In the genomic region with DNA sequence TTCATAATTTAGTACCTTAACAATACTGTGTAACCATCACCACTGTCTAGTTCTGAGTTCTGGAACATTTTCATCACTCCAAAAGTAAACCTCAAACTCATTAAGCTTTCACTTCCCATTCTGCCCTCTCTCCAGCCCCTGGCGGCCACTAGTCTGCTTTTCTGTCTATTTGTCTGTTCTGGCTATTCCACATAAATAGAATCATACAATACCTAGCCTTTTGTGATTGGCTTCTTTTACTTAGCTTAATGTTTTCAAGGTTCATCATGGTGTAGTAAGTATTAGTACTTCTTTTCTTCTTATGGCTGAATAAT, we compare ENCODE assay signal across 8 cellular contexts.
DNase-seq lines count a peak whose midpoint lies in the region; ATAC-seq, FAIRE-seq and TF ChIP-seq lines count a peak whose summit lies in the region.

No MANE protein-coding gene starts in this region.

- no peaks in the 10 kb centered on the region for H3K9me3 ChIP-seq in kidney (ENCODE audit: control insufficient read depth in 1 of 2, low read length in 2 of 2)

- TF ChIP-seq CTCF in kidney (IDR thresholded peaks at IDR 0.05; ENCODE audit: borderline replicate concordance, extremely low read depth, insufficient read depth) = peak; percentile 15

- DNase-seq in GM18507 (ENCODE audit: extremely low spot score, insufficient read length, low read depth) (no peak), kidney (no peak), H4 (ENCODE audit: low spot score) (no peak), NCI-H1436 (lab: John Stamatoyannopoulos, UW) (no peak), HT-29 (ENCODE audit: low spot score) (no peak)
- no peak for DNase-seq in stimulated activated CD4-positive, alpha-beta T cell treated with anti-CD3 and anti-CD28 coated beads, Interleukin-4, amount 100 ng/mL, for 1 hour

- peaks cover 0 to 2% of the 10 kb centered on the region in 2 donors for H3K36me3 ChIP-seq in kidney (ENCODE audit: control insufficient read depth in 1 of 2, insufficient read depth in 2 of 2, low read length in 2 of 2)

- H3K9ac ChIP-seq in kidney (ENCODE audit: low read length in 2 of 2) = no peak overlapping the region

- no peak overlapping the region for H3K27ac ChIP-seq in kidney (ENCODE audit: low read depth in 2 of 2, low read length in 2 of 2)

- intact Hi-C loops in kidney (cut with DNase I) = no loop called here

- peak; percentile 89 for FAIRE-seq in GM18507 (lab: Jason Lieb, UNC)
- no peak for FAIRE-seq in kidney (lab: Jason Lieb, UNC)

- H3K4me1 ChIP-seq in kidney (ENCODE audit: control insufficient read depth in 1 of 2, insufficient read depth in 1 of 2, low read depth in 1 of 2, low read length in 2 of 2) = peaks cover 0 to 8% of the 10 kb centered on the region in 2 donors

- no peak overlapping the region for H3K4me3 ChIP-seq in kidney (ENCODE audit: low read length in 2 of 2)

- peak; percentile 92 for ATAC-seq in GM21360 (IDR thresholded peaks at IDR 0.05; ENCODE audit: unreplicated experiment)
- ATAC-seq in HG03342 (IDR thresholded peaks at IDR 0.05; ENCODE audit: unreplicated experiment) = peak; percentile 95
